In the genomic region with DNA sequence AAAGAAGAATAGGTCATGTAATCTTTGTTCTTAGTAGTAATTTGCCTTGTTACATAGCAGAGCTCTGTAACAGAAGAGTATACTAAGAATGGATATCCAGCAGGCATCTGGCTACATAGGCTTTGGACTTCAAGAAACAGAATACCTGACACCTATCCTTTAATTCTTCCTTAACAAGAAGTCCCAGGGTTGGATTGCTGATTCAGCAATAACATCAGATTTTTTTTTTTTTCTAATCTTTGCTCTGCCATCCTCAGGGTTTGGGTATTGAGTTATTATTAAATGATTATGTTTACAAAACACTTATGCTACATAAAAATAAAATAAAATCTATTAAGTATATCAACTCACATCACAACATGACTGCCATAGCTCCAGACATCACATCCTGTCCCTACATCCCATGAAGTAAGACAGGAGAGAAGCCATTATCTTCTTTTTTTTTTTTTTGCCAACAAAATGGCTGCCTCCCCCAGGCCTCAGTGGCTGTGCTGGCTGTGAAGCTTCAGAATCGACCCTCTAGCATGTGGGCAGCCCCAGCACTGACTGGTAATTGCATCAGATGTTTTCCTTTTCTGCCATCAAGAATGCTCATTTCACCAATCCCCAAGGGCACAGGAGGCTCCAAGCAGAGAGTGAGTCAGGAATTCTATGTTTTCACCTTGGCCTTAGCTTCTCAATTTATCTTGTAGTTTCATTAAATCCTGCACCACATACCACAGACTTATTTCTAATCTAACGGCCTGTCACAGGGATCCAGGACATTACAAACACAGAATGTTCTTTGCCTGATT, we compare ENCODE assay signal across 1 cellular context.
A peak's percentile ranks its signal among the peaks of the same experiment; 100 is the strongest.
TF ChIP-seq lines count a peak whose summit lies in the region.

No MANE protein-coding gene starts in this region.

TF ChIP-seq in K562, 482 proteins besides CTCF, POLR2A, EP300 and RAD21 (continued from another document):
- TF ChIP-seq, protein P1, sequence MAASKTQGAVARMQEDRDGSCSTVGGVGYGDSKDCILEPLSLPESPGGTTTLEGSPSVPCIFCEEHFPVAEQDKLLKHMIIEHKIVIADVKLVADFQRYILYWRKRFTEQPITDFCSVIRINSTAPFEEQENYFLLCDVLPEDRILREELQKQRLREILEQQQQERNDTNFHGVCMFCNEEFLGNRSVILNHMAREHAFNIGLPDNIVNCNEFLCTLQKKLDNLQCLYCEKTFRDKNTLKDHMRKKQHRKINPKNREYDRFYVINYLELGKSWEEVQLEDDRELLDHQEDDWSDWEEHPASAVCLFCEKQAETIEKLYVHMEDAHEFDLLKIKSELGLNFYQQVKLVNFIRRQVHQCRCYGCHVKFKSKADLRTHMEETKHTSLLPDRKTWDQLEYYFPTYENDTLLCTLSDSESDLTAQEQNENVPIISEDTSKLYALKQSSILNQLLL (CRISPR knock-in tag; IDR thresholded peaks at IDR 0.05; ENCODE audit: borderline replicate concordance) = no peak
- no peak for TF ChIP-seq TCF3 (CRISPR knock-in tag; IDR thresholded peaks at IDR 0.05)
- TF ChIP-seq, protein P2, sequence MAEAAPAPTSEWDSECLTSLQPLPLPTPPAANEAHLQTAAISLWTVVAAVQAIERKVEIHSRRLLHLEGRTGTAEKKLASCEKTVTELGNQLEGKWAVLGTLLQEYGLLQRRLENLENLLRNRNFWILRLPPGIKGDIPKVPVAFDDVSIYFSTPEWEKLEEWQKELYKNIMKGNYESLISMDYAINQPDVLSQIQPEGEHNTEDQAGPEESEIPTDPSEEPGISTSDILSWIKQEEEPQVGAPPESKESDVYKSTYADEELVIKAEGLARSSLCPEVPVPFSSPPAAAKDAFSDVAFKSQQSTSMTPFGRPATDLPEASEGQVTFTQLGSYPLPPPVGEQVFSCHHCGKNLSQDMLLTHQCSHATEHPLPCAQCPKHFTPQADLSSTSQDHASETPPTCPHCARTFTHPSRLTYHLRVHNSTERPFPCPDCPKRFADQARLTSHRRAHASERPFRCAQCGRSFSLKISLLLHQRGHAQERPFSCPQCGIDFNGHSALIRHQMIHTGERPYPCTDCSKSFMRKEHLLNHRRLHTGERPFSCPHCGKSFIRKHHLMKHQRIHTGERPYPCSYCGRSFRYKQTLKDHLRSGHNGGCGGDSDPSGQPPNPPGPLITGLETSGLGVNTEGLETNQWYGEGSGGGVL (CRISPR knock-in tag; IDR thresholded peaks at IDR 0.05) = no peak
- TF ChIP-seq MAFG (tag; conservative IDR thresholded peaks at IDR 0.05) = peak; percentile 72
- peak; percentile 66 for TF ChIP-seq C11orf30 (IDR thresholded peaks at IDR 0.05; ENCODE audit: low read depth)
- TF ChIP-seq, protein P3, sequence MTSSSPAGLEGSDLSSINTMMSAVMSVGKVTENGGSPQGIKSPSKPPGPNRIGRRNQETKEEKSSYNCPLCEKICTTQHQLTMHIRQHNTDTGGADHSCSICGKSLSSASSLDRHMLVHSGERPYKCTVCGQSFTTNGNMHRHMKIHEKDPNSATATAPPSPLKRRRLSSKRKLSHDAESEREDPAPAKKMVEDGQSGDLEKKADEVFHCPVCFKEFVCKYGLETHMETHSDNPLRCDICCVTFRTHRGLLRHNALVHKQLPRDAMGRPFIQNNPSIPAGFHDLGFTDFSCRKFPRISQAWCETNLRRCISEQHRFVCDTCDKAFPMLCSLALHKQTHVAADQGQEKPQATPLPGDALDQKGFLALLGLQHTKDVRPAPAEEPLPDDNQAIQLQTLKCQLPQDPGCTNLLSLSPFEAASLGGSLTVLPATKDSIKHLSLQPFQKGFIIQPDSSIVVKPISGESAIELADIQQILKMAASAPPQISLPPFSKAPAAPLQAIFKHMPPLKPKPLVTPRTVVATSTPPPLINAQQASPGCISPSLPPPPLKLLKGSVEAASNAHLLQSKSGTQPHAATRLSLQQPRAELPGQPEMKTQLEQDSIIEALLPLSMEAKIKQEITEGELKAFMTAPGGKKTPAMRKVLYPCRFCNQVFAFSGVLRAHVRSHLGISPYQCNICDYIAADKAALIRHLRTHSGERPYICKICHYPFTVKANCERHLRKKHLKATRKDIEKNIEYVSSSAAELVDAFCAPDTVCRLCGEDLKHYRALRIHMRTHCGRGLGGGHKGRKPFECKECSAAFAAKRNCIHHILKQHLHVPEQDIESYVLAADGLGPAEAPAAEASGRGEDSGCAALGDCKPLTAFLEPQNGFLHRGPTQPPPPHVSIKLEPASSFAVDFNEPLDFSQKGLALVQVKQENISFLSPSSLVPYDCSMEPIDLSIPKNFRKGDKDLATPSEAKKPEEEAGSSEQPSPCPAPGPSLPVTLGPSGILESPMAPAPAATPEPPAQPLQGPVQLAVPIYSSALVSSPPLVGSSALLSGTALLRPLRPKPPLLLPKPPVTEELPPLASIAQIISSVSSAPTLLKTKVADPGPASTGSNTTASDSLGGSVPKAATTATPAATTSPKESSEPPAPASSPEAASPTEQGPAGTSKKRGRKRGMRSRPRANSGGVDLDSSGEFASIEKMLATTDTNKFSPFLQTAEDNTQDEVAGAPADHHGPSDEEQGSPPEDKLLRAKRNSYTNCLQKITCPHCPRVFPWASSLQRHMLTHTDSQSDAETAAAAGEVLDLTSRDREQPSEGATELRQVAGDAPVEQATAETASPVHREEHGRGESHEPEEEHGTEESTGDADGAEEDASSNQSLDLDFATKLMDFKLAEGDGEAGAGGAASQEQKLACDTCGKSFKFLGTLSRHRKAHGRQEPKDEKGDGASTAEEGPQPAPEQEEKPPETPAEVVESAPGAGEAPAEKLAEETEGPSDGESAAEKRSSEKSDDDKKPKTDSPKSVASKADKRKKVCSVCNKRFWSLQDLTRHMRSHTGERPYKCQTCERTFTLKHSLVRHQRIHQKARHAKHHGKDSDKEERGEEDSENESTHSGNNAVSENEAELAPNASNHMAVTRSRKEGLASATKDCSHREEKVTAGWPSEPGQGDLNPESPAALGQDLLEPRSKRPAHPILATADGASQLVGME (CRISPR knock-in tag; IDR thresholded peaks at IDR 0.05) = no peak
- no peak for TF ChIP-seq SMC3 (conservative IDR thresholded peaks at IDR 0.05; ENCODE audit: insufficient read depth, low read depth, low read length)
- peak; percentile 81 for TF ChIP-seq RBM25 (IDR thresholded peaks at IDR 0.05; ENCODE audit: low read depth, low read length, severe bottlenecking)
- TF ChIP-seq MAFK (IDR thresholded peaks at IDR 0.05; ENCODE audit: low read length) = peak; percentile 88
- TF ChIP-seq, protein P4, sequence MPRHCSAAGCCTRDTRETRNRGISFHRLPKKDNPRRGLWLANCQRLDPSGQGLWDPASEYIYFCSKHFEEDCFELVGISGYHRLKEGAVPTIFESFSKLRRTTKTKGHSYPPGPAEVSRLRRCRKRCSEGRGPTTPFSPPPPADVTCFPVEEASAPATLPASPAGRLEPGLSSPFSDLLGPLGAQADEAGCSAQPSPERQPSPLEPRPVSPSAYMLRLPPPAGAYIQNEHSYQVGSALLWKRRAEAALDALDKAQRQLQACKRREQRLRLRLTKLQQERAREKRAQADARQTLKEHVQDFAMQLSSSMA (CRISPR knock-in tag; IDR thresholded peaks at IDR 0.05) = no peak
- no peak for TF ChIP-seq BRD9 (IDR thresholded peaks at IDR 0.05; ENCODE audit: low read depth, partially characterized antibody)
- TF ChIP-seq ZNF316 (IDR thresholded peaks at IDR 0.05) = peak; percentile 84
TF ChIP-seq in K562: peak in this region for 6.
